13 cellular contexts compared by ENCODE assay signal in the genomic region with DNA sequence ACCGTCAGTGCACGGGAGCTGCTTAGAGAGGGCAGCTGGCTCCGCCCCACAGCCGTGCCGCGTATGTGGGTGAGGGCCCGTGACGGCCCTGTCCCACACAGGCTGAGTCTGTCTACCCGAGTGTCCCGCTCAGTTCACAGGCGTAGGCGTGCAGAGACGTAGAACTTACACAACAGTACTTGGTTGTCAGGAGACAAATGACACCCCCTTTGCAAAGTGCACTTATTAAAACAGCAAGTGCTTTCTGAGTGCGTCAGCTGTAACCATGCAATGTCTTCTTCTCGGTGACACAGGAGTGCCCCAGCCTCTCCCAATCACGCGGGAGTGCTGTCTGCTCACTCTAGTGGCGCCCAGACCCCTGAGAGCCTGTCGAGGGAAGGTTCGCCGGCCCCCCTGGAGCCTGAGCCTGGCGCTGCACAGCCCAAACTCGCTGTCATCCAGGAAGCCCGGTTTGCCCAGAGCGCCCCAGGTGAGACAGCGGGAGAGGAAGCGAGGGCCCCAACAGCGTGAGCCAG.
A peak's percentile ranks its signal among the peaks of the same experiment; 100 is the strongest.
DNase-seq lines count a peak whose midpoint lies in the region; ATAC-seq and TF ChIP-seq lines count a peak whose summit lies in the region.
"Had no signal": no experiment of that assay in that cellular context is flagged by ENCODE, and none has a peak within 500 bp of the region (broad histone marks: within the 10 kb centered on the region; RNA-seq: fewer than 3 reads in every experiment).

No MANE protein-coding gene starts in this region.

- peaks cover 37% of the 10 kb centered on the region for H3K36me3 Mint-ChIP-seq in activated CD4-positive, alpha-beta memory T cell treated with anti-CD3 and anti-CD28 coated beads, Interleukin-2, amount 10 ng/mL, durations not matched to agents 7 days and 5 days (ENCODE audit: low read depth)
- peaks cover 75% of the 10 kb centered on the region for H3K36me3 Mint-ChIP-seq in stimulated activated effector memory CD8-positive, alpha-beta T cell treated with anti-CD3 and anti-CD28 coated beads, Interleukin-12 subunit alpha, Interleukin-12 subunit beta, amount 100 ng/mL, for 72 hours

- H3K4me3 Mint-ChIP-seq in activated CD4-positive, alpha-beta memory T cell treated with anti-CD3 and anti-CD28 coated beads, Interleukin-2, amount 10 ng/mL, durations not matched to agents 7 days and 5 days = no peak overlapping the region
- peak overlapping the region; percentile 40 for H3K4me3 Mint-ChIP-seq in stimulated activated effector memory CD8-positive, alpha-beta T cell treated with anti-CD3 and anti-CD28 coated beads, Interleukin-12 subunit alpha, Interleukin-12 subunit beta, amount 100 ng/mL, for 72 hours

- H3K27me3 Mint-ChIP-seq in activated CD4-positive, alpha-beta memory T cell treated with anti-CD3 and anti-CD28 coated beads, Interleukin-2, amount 10 ng/mL, durations not matched to agents 7 days and 5 days = no peaks in the 10 kb centered on the region

- ATAC-seq in stimulated activated effector memory CD8-positive, alpha-beta T cell treated with anti-CD3 and anti-CD28 coated beads, Interleukin-12 subunit alpha, Interleukin-12 subunit beta, amount 100 ng/mL, for 72 hours = peak; percentile 93

- H3K4me1 Mint-ChIP-seq in activated CD4-positive, alpha-beta memory T cell treated with anti-CD3 and anti-CD28 coated beads, Interleukin-2, amount 10 ng/mL, durations not matched to agents 7 days and 5 days = peaks cover 17% of the 10 kb centered on the region
- peaks cover 15% of the 10 kb centered on the region for H3K4me1 Mint-ChIP-seq in stimulated activated effector memory CD8-positive, alpha-beta T cell treated with anti-CD3 and anti-CD28 coated beads, Interleukin-12 subunit alpha, Interleukin-12 subunit beta, amount 100 ng/mL, for 72 hours

- no peak overlapping the region for H3K4me3 ChIP-seq in fibroblast of mammary gland (ENCODE audit: control insufficient read depth, low read depth, low read length)
- H3K4me3 ChIP-seq: Peyer's patch had no signal

- no peaks in the 10 kb centered on the region for H3K9me3 Mint-ChIP-seq in activated CD4-positive, alpha-beta memory T cell treated with anti-CD3 and anti-CD28 coated beads, Interleukin-2, amount 10 ng/mL, durations not matched to agents 7 days and 5 days
- H3K9me3 Mint-ChIP-seq in stimulated activated effector memory CD8-positive, alpha-beta T cell treated with anti-CD3 and anti-CD28 coated beads, Interleukin-12 subunit alpha, Interleukin-12 subunit beta, amount 100 ng/mL, for 72 hours = no peaks in the 10 kb centered on the region

- DNase-seq in activated gamma-delta T cell treated with Interleukin-2 at 50 U/mL for 16 hours (peak; percentile 16), activated gamma-delta T cell (lab: John Stamatoyannopoulos, UW) (no peak), fibroblast of mammary gland (ENCODE audit: low read depth) (peak; percentile 74), foreskin melanocyte (no peak), NCI-H524 (lab: John Stamatoyannopoulos, UW) (no peak), GOT3 (lab: John Stamatoyannopoulos, UW) (no peak)
- no peak for DNase-seq in activated CD4-positive, alpha-beta memory T cell treated with anti-CD3 and anti-CD28 coated beads, Interleukin-2, amount 10 ng/mL, durations not matched to agents 7 days and 5 days
- DNase-seq in stimulated activated effector memory CD8-positive, alpha-beta T cell treated with anti-CD3 and anti-CD28 coated beads, Interleukin-12 subunit alpha, Interleukin-12 subunit beta, amount 100 ng/mL, for 72 hours (ENCODE audit: low spot score in 2 of 2) = no peak
- DNase-seq: brain microvascular endothelial cell, DMS79, NCI-H1048, NCI-H446 treated with DMSO at 0.1 percent for 48 hours, Peyer's patch had no signal

- CTCF ChIA-PET in activated CD4-positive, alpha-beta memory T cell treated with anti-CD3 and anti-CD28 coated beads, Interleukin-2, amount 10 ng/mL, durations not matched to agents 7 days and 5 days (lab: Charles Lee) = no interaction called here

- no peak for TF ChIP-seq CTCF in fibroblast of mammary gland (conservative IDR thresholded peaks at IDR 0.05; ENCODE audit: control insufficient read depth, insufficient read depth, low read depth, low read length)

- peak overlapping the region; percentile 44 for H3K27ac Mint-ChIP-seq in activated CD4-positive, alpha-beta memory T cell treated with anti-CD3 and anti-CD28 coated beads, Interleukin-2, amount 10 ng/mL, durations not matched to agents 7 days and 5 days
- peak overlapping the region; percentile 81 for H3K27ac Mint-ChIP-seq in stimulated activated effector memory CD8-positive, alpha-beta T cell treated with anti-CD3 and anti-CD28 coated beads, Interleukin-12 subunit alpha, Interleukin-12 subunit beta, amount 100 ng/mL, for 72 hours

- POLR2A ChIA-PET in activated CD4-positive, alpha-beta memory T cell treated with anti-CD3 and anti-CD28 coated beads, Interleukin-2, amount 10 ng/mL, durations not matched to agents 7 days and 5 days (lab: Charles Lee) = interaction anchor here (0.8 kb wide), 1 partner anchor 8 kb away, joined by 3 read pairs; no protein-coding TSS in a partner anchor

Comparison
In these comparisons a context has a peak if more than half of its experiments do, and no peak if none do; other contexts are left out.
1. DNase-seq: peak in activated gamma-delta T cell treated with Interleukin-2 at 50 U/mL for 16 hours (single experiment) and fibroblast of mammary gland (single experiment); none in activated gamma-delta T cell (single experiment), activated CD4-positive, alpha-beta memory T cell treated with anti-CD3 and anti-CD28 coated beads, Interleukin-2, amount 10 ng/mL, durations not matched to agents 7 days and 5 days (single experiment), stimulated activated effector memory CD8-positive, alpha-beta T cell treated with anti-CD3 and anti-CD28 coated beads, Interleukin-12 subunit alpha, Interleukin-12 subunit beta, amount 100 ng/mL, for 72 hours (0 of 2), foreskin melanocyte (single experiment), NCI-H524 (0 of 2) and GOT3 (single experiment).